8 cellular contexts compared by ENCODE assay signal in the genomic region with DNA sequence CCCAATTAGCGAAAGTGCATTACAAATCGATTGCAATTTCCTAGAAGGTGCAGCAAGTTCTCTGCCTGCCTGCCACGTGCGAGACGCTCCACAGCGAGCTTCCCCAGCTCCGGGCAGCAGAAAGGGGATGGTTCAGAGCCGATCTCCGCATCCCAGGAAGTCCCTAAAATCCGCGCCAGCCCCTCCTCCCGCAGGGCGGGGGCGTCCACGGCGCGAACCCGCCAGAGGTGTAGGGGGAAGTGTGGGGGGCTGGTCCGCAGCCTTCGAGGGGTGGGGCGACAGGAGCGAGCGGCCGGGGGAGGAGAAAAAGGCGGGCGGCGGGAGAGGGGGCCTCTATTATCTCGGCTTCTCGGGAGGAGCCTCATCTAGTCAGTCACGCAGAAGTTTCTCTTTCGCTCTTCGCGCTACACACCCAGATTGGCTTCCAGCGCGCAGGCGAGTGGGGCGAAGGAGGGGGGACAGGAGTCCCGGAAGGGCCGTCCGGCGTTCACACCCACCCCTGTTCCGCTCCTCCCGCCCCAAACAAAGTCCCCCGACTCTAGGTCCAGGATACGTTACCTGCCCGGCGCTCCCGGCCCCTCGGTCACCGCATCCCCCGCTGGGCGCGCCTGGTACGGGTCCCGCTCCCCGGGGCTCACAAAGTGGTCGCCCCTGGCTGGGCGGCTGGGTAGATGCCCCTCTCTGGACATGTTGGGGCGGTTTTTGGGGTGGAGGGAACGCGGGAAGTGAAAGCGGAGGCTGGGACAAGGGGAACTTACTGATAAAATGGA. TPM values are rescaled to one million over a fixed set of nuclear protein-coding genes. Genes with fewer than 3 reads are reported as not detected.
DNase-seq lines count a peak whose midpoint lies in the region; ATAC-seq and TF ChIP-seq lines count a peak whose summit lies in the region.

No MANE protein-coding gene starts in this region.

- H3K36me3 ChIP-seq in trophoblast cell (ENCODE audit: control insufficient read depth in 1 of 2, insufficient read depth in 2 of 2, low read length in 2 of 2) = no peaks in the 10 kb centered on the region

- H3K27ac Mint-ChIP-seq in activated naive CD8-positive, alpha-beta T cell treated with anti-CD3 and anti-CD28 coated beads, Interleukin-2, amount 10 ng/mL, durations not matched to agents 7 days and 5 days = peak overlapping the region; percentile 97
- peak overlapping the region; percentile 97 for H3K27ac Mint-ChIP-seq in type B pancreatic cell

- H3K18ac ChIP-seq in trophoblast cell (ENCODE audit: low read length) = peak overlapping the region; percentile 97

- H3K9me3 ChIP-seq in trophoblast cell (ENCODE audit: insufficient read depth, low read depth, low read length) = peaks cover 2% of the 10 kb centered on the region

- peak overlapping the region; percentile 88 for H3K4me3 ChIP-seq in trophoblast cell (ENCODE audit: low read depth, low read length)

- H3K27me3 Mint-ChIP-seq in activated naive CD8-positive, alpha-beta T cell treated with anti-CD3 and anti-CD28 coated beads, Interleukin-2, amount 10 ng/mL, durations not matched to agents 7 days and 5 days = no peaks in the 10 kb centered on the region
- no peaks in the 10 kb centered on the region for H3K27me3 Mint-ChIP-seq in type B pancreatic cell

- H4K91ac ChIP-seq in trophoblast cell (ENCODE audit: low read depth, low read length) = peak overlapping the region; percentile 97

- TF ChIP-seq POLR2A in GM10847 (IDR thresholded peaks at IDR 0.05; ENCODE audit: extremely low read depth, insufficient read length) = peak; percentile 57

- H3K4me1 Mint-ChIP-seq in activated naive CD8-positive, alpha-beta T cell treated with anti-CD3 and anti-CD28 coated beads, Interleukin-2, amount 10 ng/mL, durations not matched to agents 7 days and 5 days = peaks cover 31% of the 10 kb centered on the region
- H3K4me1 Mint-ChIP-seq in type B pancreatic cell (ENCODE audit: unreplicated experiment) = peaks cover 32% of the 10 kb centered on the region

- H2BK120ac ChIP-seq in trophoblast cell (ENCODE audit: insufficient read depth, low read length, poor library complexity) = peak overlapping the region; percentile 96

- TF ChIP-seq CTCF in type B pancreatic cell (conservative IDR thresholded peaks at IDR 0.05) = no peak

- ATAC-seq in HG02588 (IDR thresholded peaks at IDR 0.05; ENCODE audit: unreplicated experiment) (peak; percentile 76), Right ventricle myocardium superior (ENCODE audit: poor library complexity) (peak; percentile 88)
- peak; percentile 81 for ATAC-seq in activated naive CD8-positive, alpha-beta T cell treated with anti-CD3 and anti-CD28 coated beads, Interleukin-2, amount 10 ng/mL, durations not matched to agents 7 days and 5 days (ENCODE audit: low read depth)

- H3K9me3 Mint-ChIP-seq in activated naive CD8-positive, alpha-beta T cell treated with anti-CD3 and anti-CD28 coated beads, Interleukin-2, amount 10 ng/mL, durations not matched to agents 7 days and 5 days = no peaks in the 10 kb centered on the region
- no peaks in the 10 kb centered on the region for H3K9me3 Mint-ChIP-seq in type B pancreatic cell

- H4K8ac ChIP-seq in trophoblast cell (ENCODE audit: low read depth, low read length) = peak overlapping the region; percentile 99

- peak overlapping the region; percentile 96 for H3K27ac ChIP-seq in trophoblast cell (ENCODE audit: low read depth, low read length)

- DNase-seq in NCI-H1048 (lab: John Stamatoyannopoulos, UW) = peak; percentile 86
- DNase-seq in SKM-1 treated with dmso at 0.1 percent for 144 hours (lab: John Stamatoyannopoulos, UW; ENCODE audit: unreplicated experiment) = peak; percentile 87
- DNase-seq in activated naive CD8-positive, alpha-beta T cell treated with anti-CD3 and anti-CD28 coated beads, Interleukin-2, amount 10 ng/mL, durations not matched to agents 7 days and 5 days = peak; percentile 85
- peak; percentile 92 for DNase-seq in Right ventricle myocardium superior
- peak; percentile 68 to 73 for DNase-seq in trophoblast cell
- DNase-seq in type B pancreatic cell (ENCODE audit: extremely low spot score, unreplicated experiment) = peak; percentile 84

- WGBS in trophoblast cell (ENCODE audit: extremely low coverage, insufficient coverage, insufficient read length) = no CpG with 5 or more reads among the region's 62 CpGs

- no peak overlapping the region for H3K23ac ChIP-seq in trophoblast cell (ENCODE audit: low read length)

- peak overlapping the region; percentile 95 for H3K4me3 Mint-ChIP-seq in activated naive CD8-positive, alpha-beta T cell treated with anti-CD3 and anti-CD28 coated beads, Interleukin-2, amount 10 ng/mL, durations not matched to agents 7 days and 5 days
- peak overlapping the region; percentile 96 for H3K4me3 Mint-ChIP-seq in type B pancreatic cell

- peak overlapping the region; percentile 85 for H2AFZ ChIP-seq in trophoblast cell (ENCODE audit: insufficient read depth, low read length, poor library complexity)

- H3K4me2 ChIP-seq in trophoblast cell (ENCODE audit: low read length) = peak overlapping the region; percentile 92

- POLR2A ChIA-PET in activated naive CD8-positive, alpha-beta T cell treated with anti-CD3 and anti-CD28 coated beads, Interleukin-2, amount 10 ng/mL, durations not matched to agents 7 days and 5 days (lab: Charles Lee) = interaction anchor here (1.0 to 2.7 kb wide), 11 partner anchors 8 to 248 kb away, joined by 3 to 24 read pairs (median 3); partner anchors contain the start of gene GPD2

- no peaks in the 10 kb centered on the region for H3K27me3 ChIP-seq in trophoblast cell (ENCODE audit: insufficient read depth, low read length)

- H2BK5ac ChIP-seq in trophoblast cell (ENCODE audit: low read depth, low read length, poor library complexity) = peak overlapping the region; percentile 95

- no peaks in the 10 kb centered on the region for H3K4me1 ChIP-seq in trophoblast cell (ENCODE audit: control insufficient read depth in 1 of 2, insufficient read depth in 2 of 2, low read length in 2 of 2)

- H2AK5ac ChIP-seq in trophoblast cell (ENCODE audit: low read length) = peak overlapping the region; percentile 88

- H3K79me2 ChIP-seq in trophoblast cell (ENCODE audit: control insufficient read depth, insufficient read depth, low read length, poor library complexity) = peaks cover 3% of the 10 kb centered on the region

- H3K9ac ChIP-seq in trophoblast cell (ENCODE audit: low read length) = peak overlapping the region; percentile 97

- intact Hi-C loops in Right ventricle myocardium superior (cut with DNase I) = no loop called here

- H3K14ac ChIP-seq in trophoblast cell (ENCODE audit: low read length) = peak overlapping the region; percentile 99

- H2BK12ac ChIP-seq in trophoblast cell (ENCODE audit: low read length) = no peak overlapping the region

- H3K4ac ChIP-seq in trophoblast cell (ENCODE audit: low read depth, low read length) = peak overlapping the region; percentile 90

- H4K12ac ChIP-seq in trophoblast cell (ENCODE audit: low read depth, low read length) = peak overlapping the region; percentile 98

- peaks cover 10% of the 10 kb centered on the region for H3K79me1 ChIP-seq in trophoblast cell (ENCODE audit: low read length)

- H3K36me3 Mint-ChIP-seq in activated naive CD8-positive, alpha-beta T cell treated with anti-CD3 and anti-CD28 coated beads, Interleukin-2, amount 10 ng/mL, durations not matched to agents 7 days and 5 days = no peaks in the 10 kb centered on the region
- no peaks in the 10 kb centered on the region for H3K36me3 Mint-ChIP-seq in type B pancreatic cell

RNA-seq across cellular contexts. Expression of gene NR4A2, which starts 9.1 kb away (rescaled TPM):
- total RNA-seq in activated naive CD8-positive, alpha-beta T cell treated with anti-CD3 and anti-CD28 coated beads, Interleukin-2, amount 10 ng/mL, durations not matched to agents 7 days and 5 days = 1 to 10 TPM; 3.0 to 3.2 TPM
- total RNA-seq in Right ventricle myocardium superior (1.5 TPM), type B pancreatic cell (ENCODE audit: low replicate concordance) (4.4 and 11.0 TPM in 2 replicates)
- 1.3 and 1.7 TPM in 2 replicates for polyA plus RNA-seq in trophoblast cell (2013)

Comparison
In these comparisons a context has a peak if more than half of its experiments do, and no peak if none do; other contexts are left out.
1. Peak in every context shown above with its lines: DNase-seq, ATAC-seq, H3K4me3 ChIP-seq and H3K27ac ChIP-seq.